ENCODE assay signal across 20 cellular contexts in genomic region chr5:134188092-134188491, GRCh38. TPM values are rescaled to one million over a fixed set of nuclear protein-coding genes. Genes with fewer than 3 reads are reported as not detected.
A peak's percentile ranks its signal among the peaks of the same experiment; 100 is the strongest.
DNase-seq lines count a peak whose midpoint lies in the region; ATAC-seq and TF ChIP-seq lines count a peak whose summit lies in the region.
"Had no signal": no experiment of that assay in that cellular context is flagged by ENCODE, and none has a peak within 500 bp of the region (broad histone marks: within the 10 kb centered on the region; RNA-seq: fewer than 3 reads in every experiment).

No MANE protein-coding gene starts in this region.

- ATAC-seq in left ventricle myocardium superior (peak; percentile 11), GM18909 (IDR thresholded peaks at IDR 0.05; ENCODE audit: poor library complexity, unreplicated experiment) (no peak), GM18520 (IDR thresholded peaks at IDR 0.05; ENCODE audit: unreplicated experiment) (no peak)
- ATAC-seq: GM23338, Right ventricle myocardium inferior had no signal

- H3K4me3 ChIP-seq in left ventricle myocardium inferior (no peak overlapping the region), SJCRH30 (no peak overlapping the region)
- H3K4me3 ChIP-seq: A549, GM23338, HAP-1, MG63 had no signal

- H3K4me1 ChIP-seq in left ventricle myocardium inferior (peaks cover 13% of the 10 kb centered on the region), SJCRH30 (no peaks in the 10 kb centered on the region)
- H3K4me1 ChIP-seq: A549, HAP-1 had no signal

- intact Hi-C loops in left ventricle myocardium superior (cut with micrococcal nuclease) (no loop called here), left ventricle myocardium inferior (cut with micrococcal nuclease) (no loop called here)

- H3K36me3 ChIP-seq in left ventricle myocardium inferior = no peaks in the 10 kb centered on the region
- H3K36me3 ChIP-seq in SJCRH30 = no peaks in the 10 kb centered on the region
- H3K36me3 ChIP-seq: HAP-1 had no signal

- no peak for TF ChIP-seq CTCF in left ventricle myocardium inferior (IDR thresholded peaks at IDR 0.05; ENCODE audit: borderline replicate concordance)

- H3K9me3 ChIP-seq in left ventricle myocardium inferior (replicated peaks) = no peaks in the 10 kb centered on the region
- H3K9me3 ChIP-seq in SJCRH30 (replicated peaks) = no peaks in the 10 kb centered on the region
- H3K9me3 ChIP-seq: A549, HAP-1, MG63 had no signal

- H3K27me3 ChIP-seq in left ventricle myocardium inferior (ENCODE audit: low read depth) (no peaks in the 10 kb centered on the region), SJCRH30 (no peaks in the 10 kb centered on the region)
- H3K27me3 ChIP-seq: MG63 had no signal

- H3K27ac ChIP-seq in left ventricle myocardium inferior (replicated peaks) (no peak overlapping the region), SJCRH30 (no peak overlapping the region)
- H3K27ac ChIP-seq: A549 had no signal

- DNase-seq in left ventricle myocardium superior (no peak), left ventricle myocardium inferior (no peak), SJCRH30 (peak; percentile 11 to 20), myocyte (ENCODE audit: low read depth) (peak; percentile 56), NCI-H1436 (lab: John Stamatoyannopoulos, UW) (no peak), NCI-H1092 (lab: John Stamatoyannopoulos, UW) (no peak)
- DNase-seq: MG63, NCI-H1048, NCI-H1436 treated with DMSO at 0.1 percent for 48 hours, NCI-H1930, NCI-H2171, NCI-H345, NCI-H526, SW 1271 had no signal

RNA-seq across cellular contexts. Expression of gene SKP1, which starts 11.3 kb away (rescaled TPM):
- 478 TPM for total RNA-seq in left ventricle myocardium superior
- 506 TPM for total RNA-seq in left ventricle myocardium inferior
- total RNA-seq in SJCRH30 (2014; rRNA removed; shearing (Covaris generic)) = 576 and 631 TPM in 2 replicates
- 457 and 487 TPM in 2 replicates for total RNA-seq in myocyte
- 854 TPM for polyA plus RNA-seq in myocyte (2012)

RNA-seq across cellular contexts. Expression of gene PPP2CA, which starts 37.8 kb away (rescaled TPM):
- total RNA-seq in left ventricle myocardium superior (143 TPM), left ventricle myocardium inferior (163 TPM), myocyte (224 and 234 TPM in 2 replicates)
- total RNA-seq in SJCRH30 (2014; rRNA removed; shearing (Covaris generic)) = 163 and 179 TPM in 2 replicates
- polyA plus RNA-seq in myocyte (2012) = 135 TPM

Comparison
In these comparisons a context has a peak if more than half of its experiments do, and no peak if none do; other contexts are left out.
1. DNase-seq: peak in SJCRH30 (2 of 2) and myocyte (single experiment); none in left ventricle myocardium superior (single experiment), left ventricle myocardium inferior (single experiment), NCI-H1436 (single experiment) and NCI-H1092 (single experiment).